Comparison of ENCODE assay signal across 2 cellular contexts in the genomic region with DNA sequence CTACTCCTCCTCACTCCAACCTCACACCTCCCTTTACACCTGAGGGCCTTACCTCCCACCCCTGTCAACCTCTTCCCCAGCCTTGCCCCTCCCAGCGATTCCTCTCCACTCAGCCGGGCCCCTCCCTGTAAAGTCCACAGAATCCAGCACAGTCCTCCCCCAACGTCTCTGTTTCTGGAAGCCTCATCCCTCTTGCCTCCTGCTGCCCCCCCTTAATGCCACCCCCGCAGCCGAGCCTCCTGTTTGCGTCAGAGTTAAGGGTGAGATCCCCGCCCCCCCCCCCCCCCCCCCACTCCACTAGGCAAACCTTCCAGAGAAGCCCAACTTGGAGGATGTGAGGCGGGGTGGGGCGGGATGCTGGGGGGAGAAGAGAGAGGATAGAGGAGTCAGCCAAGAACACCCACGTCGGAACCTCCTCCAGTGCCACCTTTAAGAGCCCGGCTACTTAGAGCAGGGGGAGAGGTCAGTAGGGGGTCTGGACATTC.
TF ChIP-seq lines count a peak whose summit lies in the region.

No MANE protein-coding gene starts in this region.

TF ChIP-seq in A549, 52 proteins besides CTCF, POLR2A, EP300 and RAD21 (continued from another document):
- TF ChIP-seq EHMT2 (IDR thresholded peaks at IDR 0.05; ENCODE audit: low read depth) (no peak), FOXS1 (CRISPR knock-in tag; IDR thresholded peaks at IDR 0.05) (no peak), HOXA7 (CRISPR knock-in tag; IDR thresholded peaks at IDR 0.05) (no peak), MAX (IDR thresholded peaks at IDR 0.05) (no peak), ZFP36 (IDR thresholded peaks at IDR 0.05; ENCODE audit: borderline replicate concordance, partially characterized antibody) (no peak), JUN (IDR thresholded peaks at IDR 0.05) (no peak; a peak in 1 of 5 replicates)
TF ChIP-seq in A549: peak in this region for 0.

TF ChIP-seq in HEK293, 187 proteins besides CTCF, POLR2A, EP300 and RAD21 (continued from another document):
- TF ChIP-seq, protein P1, sequence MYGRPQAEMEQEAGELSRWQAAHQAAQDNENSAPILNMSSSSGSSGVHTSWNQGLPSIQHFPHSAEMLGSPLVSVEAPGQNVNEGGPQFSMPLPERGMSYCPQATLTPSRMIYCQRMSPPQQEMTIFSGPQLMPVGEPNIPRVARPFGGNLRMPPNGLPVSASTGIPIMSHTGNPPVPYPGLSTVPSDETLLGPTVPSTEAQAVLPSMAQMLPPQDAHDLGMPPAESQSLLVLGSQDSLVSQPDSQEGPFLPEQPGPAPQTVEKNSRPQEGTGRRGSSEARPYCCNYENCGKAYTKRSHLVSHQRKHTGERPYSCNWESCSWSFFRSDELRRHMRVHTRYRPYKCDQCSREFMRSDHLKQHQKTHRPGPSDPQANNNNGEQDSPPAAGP (tag by site-specific recombination; IDR thresholded peaks at IDR 0.05) = peak; percentile 66; the same call in 1 of the 2 replicates
- TF ChIP-seq ZFP3 (tag by site-specific recombination; IDR thresholded peaks at IDR 0.05; ENCODE audit: low read depth) (no peak), ZNF629 (tag by site-specific recombination; IDR thresholded peaks at IDR 0.05) (0 out of 2 replicates have a peak, but pooled peaks have one; percentile 13), ZNF366 (tag by site-specific recombination; conservative IDR thresholded peaks at IDR 0.05) (peak; percentile 31; the same call in 1 of the 2 replicates), ZNF449 (tag by site-specific recombination; IDR thresholded peaks at IDR 0.05) (peak; percentile 85; the same call in 1 of the 2 replicates), ZNF600 (tag by site-specific recombination; IDR thresholded peaks at IDR 0.05) (0 out of 2 replicates have a peak, but pooled peaks have one; percentile 29), EGR2 (tag by site-specific recombination; IDR thresholded peaks at IDR 0.05; ENCODE audit: low read depth) (peak; percentile 91)
- TF ChIP-seq, protein P2, sequence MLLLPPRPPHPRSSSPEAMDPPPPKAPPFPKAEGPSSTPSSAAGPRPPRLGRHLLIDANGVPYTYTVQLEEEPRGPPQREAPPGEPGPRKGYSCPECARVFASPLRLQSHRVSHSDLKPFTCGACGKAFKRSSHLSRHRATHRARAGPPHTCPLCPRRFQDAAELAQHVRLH (tag by site-specific recombination; IDR thresholded peaks at IDR 0.05) = no peak
- TF ChIP-seq, protein P3, sequence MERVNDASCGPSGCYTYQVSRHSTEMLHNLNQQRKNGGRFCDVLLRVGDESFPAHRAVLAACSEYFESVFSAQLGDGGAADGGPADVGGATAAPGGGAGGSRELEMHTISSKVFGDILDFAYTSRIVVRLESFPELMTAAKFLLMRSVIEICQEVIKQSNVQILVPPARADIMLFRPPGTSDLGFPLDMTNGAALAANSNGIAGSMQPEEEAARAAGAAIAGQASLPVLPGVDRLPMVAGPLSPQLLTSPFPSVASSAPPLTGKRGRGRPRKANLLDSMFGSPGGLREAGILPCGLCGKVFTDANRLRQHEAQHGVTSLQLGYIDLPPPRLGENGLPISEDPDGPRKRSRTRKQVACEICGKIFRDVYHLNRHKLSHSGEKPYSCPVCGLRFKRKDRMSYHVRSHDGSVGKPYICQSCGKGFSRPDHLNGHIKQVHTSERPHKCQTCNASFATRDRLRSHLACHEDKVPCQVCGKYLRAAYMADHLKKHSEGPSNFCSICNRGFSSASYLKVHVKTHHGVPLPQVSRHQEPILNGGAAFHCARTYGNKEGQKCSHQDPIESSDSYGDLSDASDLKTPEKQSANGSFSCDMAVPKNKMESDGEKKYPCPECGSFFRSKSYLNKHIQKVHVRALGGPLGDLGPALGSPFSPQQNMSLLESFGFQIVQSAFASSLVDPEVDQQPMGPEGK (tag by site-specific recombination; IDR thresholded peaks at IDR 0.05) = peak; percentile 51; the same call in 1 of the 2 replicates
